8 cellular contexts compared by ENCODE assay signal in the genomic region with DNA sequence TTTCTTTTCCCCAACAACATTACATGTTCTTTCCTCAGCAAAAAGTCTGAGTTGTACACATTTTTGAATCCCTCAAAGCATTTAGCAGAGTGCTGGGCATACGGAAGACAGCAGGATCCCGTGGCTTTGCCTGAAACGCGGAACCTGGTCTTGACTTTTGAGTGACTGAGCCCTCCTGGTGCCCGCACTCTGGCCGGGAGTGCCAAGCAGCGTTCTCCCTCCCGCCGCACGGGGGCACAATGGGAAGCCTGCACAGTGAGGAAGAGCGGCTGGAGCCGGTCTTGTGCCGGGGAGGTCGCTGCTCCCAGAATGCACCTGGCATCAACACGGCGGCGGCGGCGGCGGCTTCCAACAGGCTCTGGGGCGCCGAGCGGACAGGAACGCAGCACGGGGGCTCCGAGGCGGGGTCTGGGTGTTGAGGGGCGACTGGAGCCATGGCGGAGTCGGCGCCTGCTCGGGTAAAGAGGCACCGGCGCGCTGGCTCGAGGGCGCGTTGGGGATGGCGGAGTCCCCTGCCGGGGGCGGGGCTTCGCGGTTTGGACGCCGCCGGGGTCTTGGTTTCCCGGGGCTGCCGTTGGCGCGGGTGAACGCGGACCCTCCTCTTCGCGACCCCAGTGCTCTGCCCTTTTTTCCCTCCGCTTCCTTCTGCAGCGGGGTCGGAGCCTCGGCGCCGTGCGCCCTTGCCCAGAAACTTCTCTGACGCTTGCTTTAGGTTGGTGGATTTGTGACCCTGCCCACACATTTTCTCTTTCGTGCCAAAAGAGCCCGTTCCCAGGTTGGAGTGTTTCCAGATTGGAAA. TPM values are rescaled to one million over a fixed set of nuclear protein-coding genes. Genes with fewer than 3 reads are reported as not detected.
DNase-seq lines count a peak whose midpoint lies in the region; ATAC-seq, FAIRE-seq and TF ChIP-seq lines count a peak whose summit lies in the region.

TSS of gene ZNF212 (plus strand) at position 307 of the 799 bp plus-strand sequence. CDS start at position 435, 128 bp downstream.

- no peaks in the 10 kb centered on the region for H3K9me3 ChIP-seq in prostate gland

- H3K27ac Mint-ChIP-seq in activated naive CD8-positive, alpha-beta T cell treated with anti-CD3 and anti-CD28 coated beads, Interleukin-2, amount 50 U/mL, for 24 hours: peak within 1 kb of the TSS; percentile 95

- ATAC-seq in HG02798 (IDR thresholded peaks at IDR 0.05; ENCODE audit: poor library complexity, unreplicated experiment) (peak; percentile 99), left cardiac atrium (peak; percentile 100)
- ATAC-seq in activated naive CD8-positive, alpha-beta T cell treated with anti-CD3 and anti-CD28 coated beads, Interleukin-2, amount 50 U/mL, for 24 hours: peak; percentile 99

- H3K27me3 Mint-ChIP-seq in activated naive CD8-positive, alpha-beta T cell treated with anti-CD3 and anti-CD28 coated beads, Interleukin-2, amount 50 U/mL, for 24 hours: peaks cover 7% of the 10 kb centered on the region

- H3K9me3 Mint-ChIP-seq in activated naive CD8-positive, alpha-beta T cell treated with anti-CD3 and anti-CD28 coated beads, Interleukin-2, amount 50 U/mL, for 24 hours: peaks cover 8% of the 10 kb centered on the region

- H3K4me1 Mint-ChIP-seq in activated naive CD8-positive, alpha-beta T cell treated with anti-CD3 and anti-CD28 coated beads, Interleukin-2, amount 50 U/mL, for 24 hours: peaks cover 49% of the 10 kb centered on the region

- H3K4me3 ChIP-seq in prostate gland: peak within 1 kb of the TSS; percentile 89 to 90
- H3K4me3 ChIP-seq in urinary bladder (ENCODE audit: low read depth, low read length): peak within 1 kb of the TSS; percentile 90

- peak; percentile 94 for DNase-seq in GM12891 (ENCODE audit: insufficient read length, low spot score)
- DNase-seq in NCI-H1436 (lab: John Stamatoyannopoulos, UW): peak; percentile 85
- peak; percentile 89 for DNase-seq in SW480 (ENCODE audit: low spot score)
- peak; percentile 93 for DNase-seq in activated naive CD8-positive, alpha-beta T cell treated with anti-CD3 and anti-CD28 coated beads, Interleukin-2, amount 50 U/mL, for 24 hours
- peak; percentile 91 for DNase-seq in left cardiac atrium
- DNase-seq in prostate gland (ENCODE audit: low spot score): peak; percentile 89

- H3K36me3 ChIP-seq in prostate gland: no peaks in the 10 kb centered on the region
- no peaks in the 10 kb centered on the region for H3K36me3 ChIP-seq in urinary bladder (ENCODE audit: insufficient read depth)

- 1% methylated on average over 40 of the region's 64 CpGs for WGBS in prostate gland
- under 1% methylated on average over 64 of the region's 64 CpGs for WGBS in urinary bladder

- H3K4me3 Mint-ChIP-seq in activated naive CD8-positive, alpha-beta T cell treated with anti-CD3 and anti-CD28 coated beads, Interleukin-2, amount 50 U/mL, for 24 hours: peak within 1 kb of the TSS; percentile 96

- H3K36me3 Mint-ChIP-seq in activated naive CD8-positive, alpha-beta T cell treated with anti-CD3 and anti-CD28 coated beads, Interleukin-2, amount 50 U/mL, for 24 hours (ENCODE audit: low read depth): peaks cover 13% of the 10 kb centered on the region

- FAIRE-seq in GM12891 (lab: Jason Lieb, UNC): peak; percentile 87

- no peaks in the 10 kb centered on the region for H3K27me3 ChIP-seq in prostate gland (replicated peaks; ENCODE audit: insufficient read depth)

- peak; percentile 68 to 93 (median 88) for TF ChIP-seq CTCF in prostate gland (IDR thresholded peaks at IDR 0.05)

- intact Hi-C loops in left cardiac atrium (cut with DNase I): no loop called here
- intact Hi-C loops in prostate gland (cut with DNase I): no loop called here

- H3K27ac ChIP-seq in prostate gland (peak within 1 kb of the TSS; percentile 63 to 74), urinary bladder (ENCODE audit: low read depth) (peak within 1 kb of the TSS; percentile 63)

- TF ChIP-seq POLR2A in GM12891 (IDR thresholded peaks at IDR 0.05; ENCODE audit: low read depth, low read length) (no peak), prostate gland (IDR thresholded peaks at IDR 0.05) (peak; percentile 36)

- H3K4me1 ChIP-seq in prostate gland (replicated peaks) (no peaks in the 10 kb centered on the region), urinary bladder (ENCODE audit: insufficient read depth) (peaks cover 3% of the 10 kb centered on the region)

TF ChIP-seq in GM12891, 5 proteins besides CTCF, POLR2A, EP300 and RAD21:
- TF ChIP-seq TAF1 (IDR thresholded peaks at IDR 0.05; ENCODE audit: low read depth, low read length) (0 out of 2 replicates have a peak, but pooled peaks have one; percentile 29), POLR2AphosphoS5 (IDR thresholded peaks at IDR 0.05; ENCODE audit: low read depth, low read length) (no peak), SPI1 (IDR thresholded peaks at IDR 0.05; ENCODE audit: low read depth, low read length) (peak; percentile 35; the same call in 1 of the 2 replicates)

RNA-seq across cellular contexts. Expression of gene ZNF212, which starts in this region (rescaled TPM):
- 4.1 TPM for polyA plus RNA-seq in GM12891 (2012; ENCODE audit: low read depth, missing spikeins)
- 1 to 10 TPM; 4.9 to 6.0 TPM for total RNA-seq in left cardiac atrium
- total RNA-seq in prostate gland: 10 to 100 TPM in 1 of 2 donors, 1 to 10 TPM in 1; 8.9 to 15.9 TPM
- 5.5 TPM for total RNA-seq in urinary bladder
- 8.5 TPM for polyA plus RNA-seq in urinary bladder

Comparison
In these comparisons a context has a peak if more than half of its experiments do, and no peak if none do; other contexts are left out.
1. Peak in every context shown above with its lines: DNase-seq, ATAC-seq, H3K4me3 ChIP-seq and H3K27ac ChIP-seq.